ENCODE assay signal across 16 cellular contexts in the genomic region with DNA sequence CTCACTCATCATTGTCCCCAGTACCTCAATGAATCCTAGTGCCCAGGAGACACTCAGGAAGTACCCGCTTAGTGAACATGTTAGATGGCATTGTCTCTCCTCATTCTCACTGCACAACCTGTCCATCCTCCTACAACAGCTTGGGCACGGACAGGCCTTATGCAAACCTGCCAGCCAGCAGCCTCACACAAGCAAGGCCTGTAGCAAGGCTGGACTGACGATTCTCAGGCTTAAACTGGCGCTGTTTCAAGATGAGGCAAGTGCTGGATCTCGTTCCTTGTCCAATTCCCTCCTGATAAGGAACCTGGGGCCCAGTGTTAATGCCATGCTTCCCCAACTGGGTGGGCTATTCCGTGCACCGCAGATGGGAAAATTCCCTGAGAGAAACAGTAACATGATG. TPM values are rescaled to one million over a fixed set of nuclear protein-coding genes. Genes with fewer than 3 reads are reported as not detected.
"Had no signal": no experiment of that assay in that cellular context is flagged by ENCODE, and none has a peak within 500 bp of the region (broad histone marks: within the 10 kb centered on the region; RNA-seq: fewer than 3 reads in every experiment).

No MANE protein-coding gene starts in this region.

- H3K36me3 ChIP-seq: brain microvascular endothelial cell, esophagus muscularis mucosa, lower lobe of right lung had no signal

- H3K4me1 Mint-ChIP-seq: stimulated activated effector memory CD8-positive, alpha-beta T cell treated with anti-CD3 and anti-CD28 coated beads, Interleukin-12 subunit alpha, Interleukin-12 subunit beta, amount 100 ng/mL, for 72 hours had no signal

- ATAC-seq: foreskin keratinocyte; lower lobe of right lung; pancreas; stimulated activated effector memory CD8-positive, alpha-beta T cell treated with anti-CD3 and anti-CD28 coated beads, Interleukin-12 subunit alpha, Interleukin-12 subunit beta, amount 100 ng/mL, for 72 hours had no signal

- H3K27me3 ChIP-seq: brain microvascular endothelial cell, esophagus muscularis mucosa, foreskin keratinocyte, pancreas, vagina had no signal

- H3K27ac Mint-ChIP-seq: activated CD4-positive, alpha-beta T cell treated with anti-CD3 and anti-CD28 coated beads, Interleukin-2, amount 10 ng/mL, durations not matched to agents 24 days and 14 days; activated naive CD8-positive, alpha-beta T cell treated with anti-CD3 and anti-CD28 coated beads for 36 hours; mesothelial cell of epicardium; stimulated activated effector memory CD8-positive, alpha-beta T cell treated with anti-CD3 and anti-CD28 coated beads, Interleukin-12 subunit alpha, Interleukin-12 subunit beta, amount 100 ng/mL, for 72 hours; T-helper 2 cell treated with Interferon-gamma antibody and Interleukin-4, amounts not matched to agents 5 μg/mL and 100 μg/mL, for 36 hours had no signal

- H3K36me3 Mint-ChIP-seq: activated naive CD8-positive, alpha-beta T cell treated with anti-CD3 and anti-CD28 coated beads for 36 hours; stimulated activated effector memory CD8-positive, alpha-beta T cell treated with anti-CD3 and anti-CD28 coated beads, Interleukin-12 subunit alpha, Interleukin-12 subunit beta, amount 100 ng/mL, for 72 hours had no signal

- H3K4me3 ChIP-seq: esophagus muscularis mucosa, lower lobe of right lung, pancreas, vagina had no signal

- H3K27ac ChIP-seq: brain microvascular endothelial cell, esophagus muscularis mucosa, lower lobe of right lung, vagina had no signal

- H3K9me3 ChIP-seq: esophagus muscularis mucosa, lower lobe of right lung, pancreas, vagina had no signal

- H3K4me1 ChIP-seq: lower lobe of right lung had no signal

- DNase-seq: activated CD4-positive, alpha-beta T cell treated with anti-CD3 and anti-CD28 coated beads, Interleukin-2, amount 10 ng/mL, durations not matched to agents 24 days and 14 days; activated CD4-positive, CD25-positive, alpha-beta regulatory T cell; activated CD8-positive, alpha-beta memory T cell treated with anti-CD3 and anti-CD28 coated beads, Interleukin-2, amount 50 U/mL, for 48 hours; activated naive CD8-positive, alpha-beta T cell treated with anti-CD3 and anti-CD28 coated beads for 36 hours; brain microvascular endothelial cell; foreskin keratinocyte; glutamatergic neuron; lower lobe of right lung; pancreas had no signal

- H3K4me3 Mint-ChIP-seq: activated CD4-positive, alpha-beta T cell treated with anti-CD3 and anti-CD28 coated beads, Interleukin-2, amount 10 ng/mL, durations not matched to agents 24 days and 14 days; activated naive CD8-positive, alpha-beta T cell treated with anti-CD3 and anti-CD28 coated beads for 36 hours; mesothelial cell of epicardium; neural crest cell; stimulated activated effector memory CD8-positive, alpha-beta T cell treated with anti-CD3 and anti-CD28 coated beads, Interleukin-12 subunit alpha, Interleukin-12 subunit beta, amount 100 ng/mL, for 72 hours; T-helper 2 cell treated with Interferon-gamma antibody and Interleukin-4, amounts not matched to agents 5 μg/mL and 100 μg/mL, for 36 hours had no signal

- FAIRE-seq: endometrium, pancreas had no signal

- H3K9me3 Mint-ChIP-seq: activated CD4-positive, alpha-beta T cell treated with anti-CD3 and anti-CD28 coated beads, Interleukin-2, amount 10 ng/mL, durations not matched to agents 24 days and 14 days; activated naive CD8-positive, alpha-beta T cell treated with anti-CD3 and anti-CD28 coated beads for 36 hours; mesothelial cell of epicardium; stimulated activated effector memory CD8-positive, alpha-beta T cell treated with anti-CD3 and anti-CD28 coated beads, Interleukin-12 subunit alpha, Interleukin-12 subunit beta, amount 100 ng/mL, for 72 hours; T-helper 2 cell treated with Interferon-gamma antibody and Interleukin-4, amounts not matched to agents 5 μg/mL and 100 μg/mL, for 36 hours had no signal

RNA-seq across cellular contexts. Expression of a gene that starts 59.0 kb away (rescaled TPM):
- total RNA-seq: neural crest cell had no signal
